ENCODE assay signal across 2 cellular contexts in the genomic region with DNA sequence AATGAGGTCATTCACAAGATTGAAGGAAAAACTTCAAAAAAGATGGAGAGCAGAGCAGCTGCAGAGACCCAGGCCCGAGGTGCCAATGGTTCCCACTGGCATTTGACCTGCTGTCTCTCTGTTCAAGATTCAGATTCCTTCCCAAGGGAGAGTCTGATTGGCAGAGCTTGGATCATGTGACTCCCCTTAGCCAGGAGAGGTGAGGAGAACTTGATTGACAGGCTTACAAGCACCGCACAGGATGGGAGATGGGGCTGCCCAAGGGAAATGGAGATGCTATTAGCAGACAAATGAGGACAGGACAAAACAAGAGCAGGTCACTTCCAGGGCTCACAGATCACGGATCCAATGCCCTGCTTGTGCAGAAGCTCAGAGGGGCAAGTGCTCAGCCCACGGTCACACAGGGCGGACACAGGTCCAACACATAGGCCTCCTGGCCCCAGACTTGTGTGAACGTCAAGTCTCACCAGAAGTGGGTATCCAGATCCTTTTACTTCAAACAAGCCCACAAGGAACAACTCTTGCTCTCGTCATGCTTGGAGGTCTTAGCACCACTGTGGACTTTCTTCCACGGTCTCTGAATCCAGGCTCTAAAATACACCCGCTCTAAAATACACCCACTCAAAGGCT.
TF ChIP-seq lines count a peak whose summit lies in the region.

No MANE protein-coding gene starts in this region.

TF ChIP-seq in IMR-90, 13 proteins besides CTCF, POLR2A, EP300 and RAD21:
- TF ChIP-seq MAFK (IDR thresholded peaks at IDR 0.05; ENCODE audit: low read depth, low read length) = no peak
- TF ChIP-seq, protein P1, sequence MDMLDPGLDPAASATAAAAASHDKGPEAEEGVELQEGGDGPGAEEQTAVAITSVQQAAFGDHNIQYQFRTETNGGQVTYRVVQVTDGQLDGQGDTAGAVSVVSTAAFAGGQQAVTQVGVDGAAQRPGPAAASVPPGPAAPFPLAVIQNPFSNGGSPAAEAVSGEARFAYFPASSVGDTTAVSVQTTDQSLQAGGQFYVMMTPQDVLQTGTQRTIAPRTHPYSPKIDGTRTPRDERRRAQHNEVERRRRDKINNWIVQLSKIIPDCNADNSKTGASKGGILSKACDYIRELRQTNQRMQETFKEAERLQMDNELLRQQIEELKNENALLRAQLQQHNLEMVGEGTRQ (IDR thresholded peaks at IDR 0.05; ENCODE audit: low read depth, low read length) = no peak
- TF ChIP-seq BHLHE40 (IDR thresholded peaks at IDR 0.05; ENCODE audit: low read depth, low read length) = no peak
- no peak for TF ChIP-seq MAZ (IDR thresholded peaks at IDR 0.05; ENCODE audit: borderline replicate concordance, low read depth, low read length)
- TF ChIP-seq CEBPB (IDR thresholded peaks at IDR 0.05; ENCODE audit: low read depth, low read length) = no peak
- no peak for TF ChIP-seq RCOR1 (IDR thresholded peaks at IDR 0.05; ENCODE audit: insufficient replicate concordance, low read length)
- TF ChIP-seq FOS (IDR thresholded peaks at IDR 0.05; ENCODE audit: low read depth, low read length) = no peak

TF ChIP-seq in K562, 482 proteins besides CTCF, POLR2A, EP300 and RAD21:
- no peak for TF ChIP-seq TEAD2 (tag; IDR thresholded peaks at IDR 0.05)
- TF ChIP-seq, protein P2, sequence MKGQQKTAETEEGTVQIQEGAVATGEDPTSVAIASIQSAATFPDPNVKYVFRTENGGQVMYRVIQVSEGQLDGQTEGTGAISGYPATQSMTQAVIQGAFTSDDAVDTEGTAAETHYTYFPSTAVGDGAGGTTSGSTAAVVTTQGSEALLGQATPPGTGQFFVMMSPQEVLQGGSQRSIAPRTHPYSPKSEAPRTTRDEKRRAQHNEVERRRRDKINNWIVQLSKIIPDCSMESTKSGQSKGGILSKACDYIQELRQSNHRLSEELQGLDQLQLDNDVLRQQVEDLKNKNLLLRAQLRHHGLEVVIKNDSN (CRISPR knock-in tag; IDR thresholded peaks at IDR 0.05) = peak; percentile 75
- TF ChIP-seq JUN (IDR thresholded peaks at IDR 0.05; ENCODE audit: borderline replicate concordance, low read depth, low read length) = no peak
- TF ChIP-seq JUN (CRISPR knock-in tag; IDR thresholded peaks at IDR 0.05; ENCODE audit: borderline replicate concordance) = no peak
- TF ChIP-seq ZNF830 (CRISPR knock-in tag; IDR thresholded peaks at IDR 0.05) = no peak
- TF ChIP-seq KAT7 (CRISPR knock-in tag; IDR thresholded peaks at IDR 0.05; ENCODE audit: borderline replicate concordance) = no peak
- TF ChIP-seq ZNF146 (CRISPR knock-in tag; IDR thresholded peaks at IDR 0.05; ENCODE audit: unreplicated experiment) = no peak
- TF ChIP-seq, protein P1 (CRISPR knock-in tag; IDR thresholded peaks at IDR 0.05) = peak; percentile 77
- TF ChIP-seq ATF7 (IDR thresholded peaks at IDR 0.05) = no peak
- peak; percentile 54; the same call in 1 of the 2 replicates for TF ChIP-seq TOE1 (IDR thresholded peaks at IDR 0.05; ENCODE audit: borderline replicate concordance)
- no peak for TF ChIP-seq TOE1 (CRISPR knock-in tag; IDR thresholded peaks at IDR 0.05; ENCODE audit: borderline replicate concordance, low read depth)
- TF ChIP-seq, protein P3, sequence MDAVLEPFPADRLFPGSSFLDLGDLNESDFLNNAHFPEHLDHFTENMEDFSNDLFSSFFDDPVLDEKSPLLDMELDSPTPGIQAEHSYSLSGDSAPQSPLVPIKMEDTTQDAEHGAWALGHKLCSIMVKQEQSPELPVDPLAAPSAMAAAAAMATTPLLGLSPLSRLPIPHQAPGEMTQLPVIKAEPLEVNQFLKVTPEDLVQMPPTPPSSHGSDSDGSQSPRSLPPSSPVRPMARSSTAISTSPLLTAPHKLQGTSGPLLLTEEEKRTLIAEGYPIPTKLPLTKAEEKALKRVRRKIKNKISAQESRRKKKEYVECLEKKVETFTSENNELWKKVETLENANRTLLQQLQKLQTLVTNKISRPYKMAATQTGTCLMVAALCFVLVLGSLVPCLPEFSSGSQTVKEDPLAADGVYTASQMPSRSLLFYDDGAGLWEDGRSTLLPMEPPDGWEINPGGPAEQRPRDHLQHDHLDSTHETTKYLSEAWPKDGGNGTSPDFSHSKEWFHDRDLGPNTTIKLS (IDR thresholded peaks at IDR 0.05; ENCODE audit: borderline replicate concordance, low read depth) = no peak
- TF ChIP-seq HNRNPUL1 (IDR thresholded peaks at IDR 0.05; ENCODE audit: low read length) = no peak
- TF ChIP-seq, protein P4, sequence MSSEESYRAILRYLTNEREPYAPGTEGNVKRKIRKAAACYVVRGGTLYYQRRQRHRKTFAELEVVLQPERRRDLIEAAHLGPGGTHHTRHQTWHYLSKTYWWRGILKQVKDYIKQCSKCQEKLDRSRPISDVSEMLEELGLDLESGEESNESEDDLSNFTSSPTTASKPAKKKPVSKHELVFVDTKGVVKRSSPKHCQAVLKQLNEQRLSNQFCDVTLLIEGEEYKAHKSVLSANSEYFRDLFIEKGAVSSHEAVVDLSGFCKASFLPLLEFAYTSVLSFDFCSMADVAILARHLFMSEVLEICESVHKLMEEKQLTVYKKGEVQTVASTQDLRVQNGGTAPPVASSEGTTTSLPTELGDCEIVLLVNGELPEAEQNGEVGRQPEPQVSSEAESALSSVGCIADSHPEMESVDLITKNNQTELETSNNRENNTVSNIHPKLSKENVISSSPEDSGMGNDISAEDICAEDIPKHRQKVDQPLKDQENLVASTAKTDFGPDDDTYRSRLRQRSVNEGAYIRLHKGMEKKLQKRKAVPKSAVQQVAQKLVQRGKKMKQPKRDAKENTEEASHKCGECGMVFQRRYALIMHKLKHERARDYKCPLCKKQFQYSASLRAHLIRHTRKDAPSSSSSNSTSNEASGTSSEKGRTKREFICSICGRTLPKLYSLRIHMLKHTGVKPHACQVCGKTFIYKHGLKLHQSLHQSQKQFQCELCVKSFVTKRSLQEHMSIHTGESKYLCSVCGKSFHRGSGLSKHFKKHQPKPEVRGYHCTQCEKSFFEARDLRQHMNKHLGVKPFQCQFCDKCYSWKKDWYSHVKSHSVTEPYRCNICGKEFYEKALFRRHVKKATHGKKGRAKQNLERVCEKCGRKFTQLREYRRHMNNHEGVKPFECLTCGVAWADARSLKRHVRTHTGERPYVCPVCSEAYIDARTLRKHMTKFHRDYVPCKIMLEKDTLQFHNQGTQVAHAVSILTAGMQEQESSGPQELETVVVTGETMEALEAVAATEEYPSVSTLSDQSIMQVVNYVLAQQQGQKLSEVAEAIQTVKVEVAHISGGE (CRISPR knock-in tag; IDR thresholded peaks at IDR 0.05) = no peak
- TF ChIP-seq ELF4 (CRISPR knock-in tag; IDR thresholded peaks at IDR 0.05) = no peak
- TF ChIP-seq RAD51 (IDR thresholded peaks at IDR 0.05; ENCODE audit: borderline replicate concordance, low read depth) = peak; percentile 61; the same call in 1 of the 2 replicates
- TF ChIP-seq, protein P5, sequence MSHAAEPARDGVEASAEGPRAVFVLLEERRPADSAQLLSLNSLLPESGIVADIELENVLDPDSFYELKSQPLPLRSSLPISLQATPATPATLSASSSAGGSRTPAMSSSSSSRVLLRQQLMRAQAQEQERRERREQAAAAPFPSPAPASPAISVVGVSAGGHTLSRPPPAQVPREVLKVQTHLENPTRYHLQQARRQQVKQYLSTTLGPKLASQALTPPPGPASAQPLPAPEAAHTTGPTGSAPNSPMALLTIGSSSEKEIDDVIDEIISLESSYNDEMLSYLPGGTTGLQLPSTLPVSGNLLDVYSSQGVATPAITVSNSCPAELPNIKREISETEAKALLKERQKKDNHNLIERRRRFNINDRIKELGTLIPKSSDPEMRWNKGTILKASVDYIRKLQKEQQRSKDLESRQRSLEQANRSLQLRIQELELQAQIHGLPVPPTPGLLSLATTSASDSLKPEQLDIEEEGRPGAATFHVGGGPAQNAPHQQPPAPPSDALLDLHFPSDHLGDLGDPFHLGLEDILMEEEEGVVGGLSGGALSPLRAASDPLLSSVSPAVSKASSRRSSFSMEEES (CRISPR knock-in tag; IDR thresholded peaks at IDR 0.05) = peak; percentile 79
- TF ChIP-seq, protein P6, sequence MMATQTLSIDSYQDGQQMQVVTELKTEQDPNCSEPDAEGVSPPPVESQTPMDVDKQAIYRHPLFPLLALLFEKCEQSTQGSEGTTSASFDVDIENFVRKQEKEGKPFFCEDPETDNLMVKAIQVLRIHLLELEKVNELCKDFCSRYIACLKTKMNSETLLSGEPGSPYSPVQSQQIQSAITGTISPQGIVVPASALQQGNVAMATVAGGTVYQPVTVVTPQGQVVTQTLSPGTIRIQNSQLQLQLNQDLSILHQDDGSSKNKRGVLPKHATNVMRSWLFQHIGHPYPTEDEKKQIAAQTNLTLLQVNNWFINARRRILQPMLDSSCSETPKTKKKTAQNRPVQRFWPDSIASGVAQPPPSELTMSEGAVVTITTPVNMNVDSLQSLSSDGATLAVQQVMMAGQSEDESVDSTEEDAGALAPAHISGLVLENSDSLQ (IDR thresholded peaks at IDR 0.05) = peak; percentile 97
- TF ChIP-seq, protein P7, sequence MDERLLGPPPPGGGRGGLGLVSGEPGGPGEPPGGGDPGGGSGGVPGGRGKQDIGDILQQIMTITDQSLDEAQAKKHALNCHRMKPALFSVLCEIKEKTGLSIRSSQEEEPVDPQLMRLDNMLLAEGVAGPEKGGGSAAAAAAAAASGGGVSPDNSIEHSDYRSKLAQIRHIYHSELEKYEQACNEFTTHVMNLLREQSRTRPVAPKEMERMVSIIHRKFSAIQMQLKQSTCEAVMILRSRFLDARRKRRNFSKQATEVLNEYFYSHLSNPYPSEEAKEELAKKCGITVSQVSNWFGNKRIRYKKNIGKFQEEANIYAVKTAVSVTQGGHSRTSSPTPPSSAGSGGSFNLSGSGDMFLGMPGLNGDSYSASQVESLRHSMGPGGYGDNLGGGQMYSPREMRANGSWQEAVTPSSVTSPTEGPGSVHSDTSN (CRISPR knock-in tag; IDR thresholded peaks at IDR 0.05; ENCODE audit: low read depth) = peak; percentile 72
- TF ChIP-seq, protein P7 (tag; conservative IDR thresholded peaks at IDR 0.05; ENCODE audit: low read depth) = peak; percentile 68
